In the genomic region with DNA sequence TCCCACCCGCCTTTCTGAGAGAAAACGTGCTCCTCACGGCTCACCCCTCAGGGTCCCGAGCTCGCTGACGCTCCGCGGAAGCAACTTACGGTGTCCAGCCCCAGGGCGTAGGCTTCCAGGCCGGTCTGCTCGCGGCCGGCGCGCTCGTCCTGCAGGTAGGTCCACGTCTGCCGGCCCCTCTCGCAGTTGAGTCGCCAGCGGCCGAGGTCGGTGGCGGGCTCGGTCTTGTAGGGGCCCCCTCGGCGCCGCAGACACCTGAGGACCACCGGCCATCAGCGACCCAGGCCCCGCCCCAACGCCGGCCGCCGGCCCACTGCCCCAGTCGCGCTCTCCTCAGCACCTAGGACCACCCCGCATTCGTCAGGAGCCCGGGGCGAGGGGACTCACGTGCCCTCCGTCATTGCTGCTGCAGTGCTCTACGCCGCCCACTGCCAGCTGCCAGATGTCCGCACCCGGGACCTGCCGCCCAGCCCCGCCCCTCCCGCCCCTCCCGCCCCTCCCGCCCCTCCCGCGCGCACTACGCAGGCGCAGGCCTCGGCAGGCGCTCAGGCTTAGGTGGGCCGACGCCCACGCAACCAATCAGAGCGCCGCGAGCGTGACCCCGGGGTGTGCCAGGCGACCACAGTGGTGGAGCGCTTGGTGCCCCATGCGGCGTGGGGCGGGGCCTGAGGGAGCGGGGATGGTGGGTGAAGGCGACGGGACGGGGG, we compare ENCODE assay signal across 8 cellular contexts. TPM values are rescaled to one million over a fixed set of nuclear protein-coding genes. Genes with fewer than 3 reads are reported as not detected.
DNase-seq lines count a peak whose midpoint lies in the region; ATAC-seq and TF ChIP-seq lines count a peak whose summit lies in the region.

Gene LSS, minus strand, starts transcription at position 430 of the 707 bp plus-strand sequence. Its CDS starts 29 bp downstream, at position 401.

- H3K4me1 Mint-ChIP-seq in T-helper 17 cell (peaks cover 40% of the 10 kb centered on the region), progenitor cell of endocrine pancreas (ENCODE audit: low read depth) (peaks cover 33% of the 10 kb centered on the region)

- H3K4me3 ChIP-seq in left ventricle myocardium inferior, result peak within 1 kb of the TSS; percentile 99
- H3K4me3 ChIP-seq in upper lobe of right lung, result peak within 1 kb of the TSS; percentile 93

- peaks cover 63% of the 10 kb centered on the region for H3K4me1 ChIP-seq in left ventricle myocardium inferior
- H3K4me1 ChIP-seq in upper lobe of right lung, result peaks cover 27% of the 10 kb centered on the region

- H3K27ac ChIP-seq in left ventricle myocardium inferior (replicated peaks) (peak within 1 kb of the TSS; percentile 95), upper lobe of right lung (peak within 1 kb of the TSS; percentile 83)

- H3K9me3 ChIP-seq in T-helper 17 cell (ENCODE audit: control insufficient read depth, low read length, poor library complexity, severe bottlenecking), result no peaks in the 10 kb centered on the region
- no peaks in the 10 kb centered on the region for H3K9me3 ChIP-seq in left ventricle myocardium inferior (replicated peaks)
- no peaks in the 10 kb centered on the region for H3K9me3 ChIP-seq in upper lobe of right lung

- H3K9me3 Mint-ChIP-seq in progenitor cell of endocrine pancreas (ENCODE audit: low read depth), result peaks cover 13% of the 10 kb centered on the region

- H3K27me3 ChIP-seq in left ventricle myocardium inferior (ENCODE audit: low read depth) (no peaks in the 10 kb centered on the region), upper lobe of right lung (no peaks in the 10 kb centered on the region)

- ATAC-seq in HG02938 (IDR thresholded peaks at IDR 0.05; ENCODE audit: unreplicated experiment) (peak; percentile 80), T-helper 17 cell (peak; percentile 99), upper lobe of right lung (peak; percentile 96)

- peak; percentile 82 for TF ChIP-seq POLR2A in GM15510 (IDR thresholded peaks at IDR 0.05; ENCODE audit: borderline replicate concordance, extremely low read depth, insufficient read length)

- H3K27me3 Mint-ChIP-seq in T-helper 17 cell, result no peaks in the 10 kb centered on the region
- no peaks in the 10 kb centered on the region for H3K27me3 Mint-ChIP-seq in progenitor cell of endocrine pancreas

- TF ChIP-seq CTCF in left ventricle myocardium inferior (IDR thresholded peaks at IDR 0.05; ENCODE audit: borderline replicate concordance) (no peak), progenitor cell of endocrine pancreas (IDR thresholded peaks at IDR 0.05; ENCODE audit: unreplicated experiment) (no peak), upper lobe of right lung (IDR thresholded peaks at IDR 0.05) (no peak)

- H3K4me3 Mint-ChIP-seq in T-helper 17 cell, result peak within 1 kb of the TSS; percentile 90
- peak within 1 kb of the TSS; percentile 96 for H3K4me3 Mint-ChIP-seq in progenitor cell of endocrine pancreas (ENCODE audit: low read depth)

- H3K36me3 Mint-ChIP-seq in T-helper 17 cell (ENCODE audit: low read depth), result peaks cover 2% of the 10 kb centered on the region
- H3K36me3 Mint-ChIP-seq in progenitor cell of endocrine pancreas (ENCODE audit: insufficient read depth), result peaks cover 35% of the 10 kb centered on the region

- H3K27ac Mint-ChIP-seq in T-helper 17 cell (peak within 1 kb of the TSS; percentile 80), progenitor cell of endocrine pancreas (peak within 1 kb of the TSS; percentile 98)

- peak; percentile 95 to 99 for DNase-seq in NCI-H187 (lab: John Stamatoyannopoulos, UW)
- DNase-seq in T-helper 17 cell, result peak; percentile 95 to 99 (median 99)
- peak; percentile 24 to 99 (median 94) for DNase-seq in amygdala (lab: John Stamatoyannopoulos, UW)
- peak; percentile 97 for DNase-seq in left ventricle myocardium inferior
- peak; percentile 98 for DNase-seq in progenitor cell of endocrine pancreas (ENCODE audit: low spot score, unreplicated experiment)
- peak; percentile 100 for DNase-seq in upper lobe of right lung

- intact Hi-C loops in left ventricle myocardium inferior (cut with micrococcal nuclease) (no loop called here), upper lobe of right lung (cut with DNase I) (no loop called here)

- H3K36me3 ChIP-seq in left ventricle myocardium inferior (peaks cover 12% of the 10 kb centered on the region), upper lobe of right lung (peaks cover under 1% of the 10 kb centered on the region)

RNA-seq across cellular contexts. Expression of gene LSS, which starts in this region (rescaled TPM):
- total RNA-seq in T-helper 17 cell (10 to 100 TPM; 31.1 to 36.8 TPM), left ventricle myocardium inferior (52.0 TPM), progenitor cell of endocrine pancreas (145 and 147 TPM in 2 replicates), upper lobe of right lung (108 TPM)

Comparison
In these comparisons a context has a peak if more than half of its experiments do, and no peak if none do; other contexts are left out.
1. Peak in every context shown above with its lines: DNase-seq, ATAC-seq, H3K4me3 ChIP-seq and H3K27ac ChIP-seq.